ENCODE assay signal across 28 cellular contexts in genomic region chr11:1375955-1376258, GRCh38. TPM values are rescaled to one million over a fixed set of nuclear protein-coding genes. Genes with fewer than 3 reads are reported as not detected.
"Had no signal": no experiment of that assay in that cellular context is flagged by ENCODE, and none has a peak within 500 bp of the region (broad histone marks: within the 10 kb centered on the region; RNA-seq: fewer than 3 reads in every experiment).

No MANE protein-coding gene starts in this region.

- H3K4me1 Mint-ChIP-seq: activated CD4-positive, alpha-beta memory T cell treated with anti-CD3 and anti-CD28 coated beads, Interleukin-2, amount 10 ng/mL, durations not matched to agents 7 days and 5 days; activated CD4-positive, alpha-beta T cell treated with anti-CD3 and anti-CD28 coated beads, Interleukin-2, amount 10 ng/mL, durations not matched to agents 7 days and 5 days; activated naive CD4-positive, alpha-beta T cell treated with anti-CD3 and anti-CD28 coated beads, Interleukin-2, amount 10 ng/mL, durations not matched to agents 7 days and 5 days; activated naive CD8-positive, alpha-beta T cell treated with anti-CD3 and anti-CD28 coated beads, Interleukin-2, amount 10 ng/mL, durations not matched to agents 7 days and 5 days; WTC11 had no signal

- H3K4me3 ChIP-seq: colonic mucosa, esophagus muscularis mucosa, gastrocnemius medialis, heart right ventricle had no signal

- H3K9me3 ChIP-seq: colonic mucosa, gastrocnemius medialis had no signal

- H3K27ac ChIP-seq: brain microvascular endothelial cell, colonic mucosa, esophagus muscularis mucosa, foreskin keratinocyte, gastrocnemius medialis, heart right ventricle, VCaP had no signal

- H3K36me3 ChIP-seq: brain microvascular endothelial cell, colonic mucosa, esophagus muscularis mucosa, gastrocnemius medialis, heart right ventricle had no signal

- H3K4me1 ChIP-seq: colonic mucosa, esophagus muscularis mucosa, foreskin keratinocyte, gastrocnemius medialis, heart right ventricle had no signal

- H3K27ac Mint-ChIP-seq: activated CD4-positive, alpha-beta memory T cell treated with anti-CD3 and anti-CD28 coated beads, Interleukin-2, amount 10 ng/mL, durations not matched to agents 7 days and 5 days; activated CD4-positive, alpha-beta T cell treated with anti-CD3 and anti-CD28 coated beads, Interleukin-2, amount 10 ng/mL, durations not matched to agents 7 days and 5 days; activated naive CD4-positive, alpha-beta T cell treated with anti-CD3 and anti-CD28 coated beads, Interleukin-2, amount 10 ng/mL, durations not matched to agents 7 days and 5 days; activated naive CD4-positive, alpha-beta T cell treated with anti-CD3 and anti-CD28 coated beads, Interleukin-2, amount 50 U/mL, for 72 hours; activated naive CD8-positive, alpha-beta T cell treated with anti-CD3 and anti-CD28 coated beads, Interleukin-2, amount 10 ng/mL, durations not matched to agents 7 days and 5 days; activated T-cell treated with anti-CD3 and anti-CD28 coated beads, Interleukin-2, amount 50 U/mL, for 24 hours; activated T-cell treated with anti-CD3 and anti-CD28 coated beads, Interleukin-2, amount 50 U/mL, for 72 hours; WTC11 had no signal

- H3K9me3 Mint-ChIP-seq: activated CD4-positive, alpha-beta memory T cell treated with anti-CD3 and anti-CD28 coated beads, Interleukin-2, amount 10 ng/mL, durations not matched to agents 7 days and 5 days; activated CD4-positive, alpha-beta T cell treated with anti-CD3 and anti-CD28 coated beads, Interleukin-2, amount 10 ng/mL, durations not matched to agents 7 days and 5 days; activated naive CD4-positive, alpha-beta T cell treated with anti-CD3 and anti-CD28 coated beads, Interleukin-2, amount 10 ng/mL, durations not matched to agents 7 days and 5 days; activated naive CD4-positive, alpha-beta T cell treated with anti-CD3 and anti-CD28 coated beads, Interleukin-2, amount 50 U/mL, for 72 hours; activated naive CD8-positive, alpha-beta T cell treated with anti-CD3 and anti-CD28 coated beads, Interleukin-2, amount 10 ng/mL, durations not matched to agents 7 days and 5 days; activated T-cell treated with anti-CD3 and anti-CD28 coated beads, Interleukin-2, amount 50 U/mL, for 24 hours; activated T-cell treated with anti-CD3 and anti-CD28 coated beads, Interleukin-2, amount 50 U/mL, for 72 hours; effector memory CD8-positive, alpha-beta T cell; WTC11 had no signal

- H3K27me3 ChIP-seq: colonic mucosa, foreskin keratinocyte had no signal

- H3K4me3 Mint-ChIP-seq: activated CD4-positive, alpha-beta memory T cell treated with anti-CD3 and anti-CD28 coated beads, Interleukin-2, amount 10 ng/mL, durations not matched to agents 7 days and 5 days; activated CD4-positive, alpha-beta T cell treated with anti-CD3 and anti-CD28 coated beads, Interleukin-2, amount 10 ng/mL, durations not matched to agents 7 days and 5 days; activated naive CD4-positive, alpha-beta T cell treated with anti-CD3 and anti-CD28 coated beads, Interleukin-2, amount 10 ng/mL, durations not matched to agents 7 days and 5 days; activated naive CD8-positive, alpha-beta T cell treated with anti-CD3 and anti-CD28 coated beads, Interleukin-2, amount 10 ng/mL, durations not matched to agents 7 days and 5 days; activated T-cell treated with anti-CD3 and anti-CD28 coated beads, Interleukin-2, amount 50 U/mL, for 24 hours; activated T-cell treated with anti-CD3 and anti-CD28 coated beads, Interleukin-2, amount 50 U/mL, for 72 hours; effector memory CD8-positive, alpha-beta T cell; WTC11 had no signal

- H3K27me3 Mint-ChIP-seq: activated naive CD4-positive, alpha-beta T cell treated with anti-CD3 and anti-CD28 coated beads, Interleukin-2, amount 10 ng/mL, durations not matched to agents 7 days and 5 days; activated naive CD8-positive, alpha-beta T cell treated with anti-CD3 and anti-CD28 coated beads, Interleukin-2, amount 10 ng/mL, durations not matched to agents 7 days and 5 days; activated T-cell treated with anti-CD3 and anti-CD28 coated beads, Interleukin-2, amount 50 U/mL, for 24 hours had no signal

- DNase-seq: activated CD4-positive, alpha-beta memory T cell treated with anti-CD3 and anti-CD28 coated beads, Interleukin-2, amount 10 ng/mL, durations not matched to agents 7 days and 5 days; activated CD4-positive, alpha-beta T cell treated with anti-CD3 and anti-CD28 coated beads for 1 hour; activated CD4-positive, alpha-beta T cell treated with anti-CD3 and anti-CD28 coated beads for 4 hours; activated CD4-positive, alpha-beta T cell treated with anti-CD3 and anti-CD28 coated beads, Interleukin-2, amount 10 ng/mL, durations not matched to agents 7 days and 5 days; activated CD4-positive, alpha-beta T cell treated with anti-CD3 and anti-CD28 coated beads, Interleukin-2, amount 50 U/mL, for 4 hours; activated CD8-positive, alpha-beta memory T cell treated with anti-CD3 and anti-CD28 coated beads, Interleukin-2, amount 50 U/mL, for 48 hours; activated gamma-delta T cell; activated naive CD4-positive, alpha-beta T cell; activated naive CD4-positive, alpha-beta T cell treated with anti-CD3 and anti-CD28 coated beads, Interleukin-2, amount 10 ng/mL, durations not matched to agents 7 days and 5 days; activated naive CD8-positive, alpha-beta T cell treated with anti-CD3 and anti-CD28 coated beads, Interleukin-2, amount 10 ng/mL, durations not matched to agents 7 days and 5 days; activated T-cell treated with anti-CD3 and anti-CD28 coated beads for 4 hours; activated T-cell treated with anti-CD3 and anti-CD28 coated beads, Interleukin-2, amount 50 U/mL, for 24 hours; activated T-cell treated with anti-CD3 and anti-CD28 coated beads, Interleukin-2, amount 50 U/mL, for 72 hours; brain microvascular endothelial cell; caudate nucleus; colonic mucosa; effector memory CD8-positive, alpha-beta T cell; erythroblast; foreskin keratinocyte; gastrocnemius medialis; heart right ventricle; T-helper 2 cell had no signal

- FAIRE-seq: astrocyte, bronchial epithelial cell had no signal

- ATAC-seq: activated naive CD4-positive, alpha-beta T cell treated with anti-CD3 and anti-CD28 coated beads, Interleukin-2, amount 50 U/mL, for 72 hours; activated T-cell treated with anti-CD3 and anti-CD28 coated beads, Interleukin-2, amount 50 U/mL, for 72 hours; effector memory CD8-positive, alpha-beta T cell; foreskin keratinocyte; gastrocnemius medialis; WTC11 had no signal

- H3K36me3 Mint-ChIP-seq: activated naive CD4-positive, alpha-beta T cell treated with anti-CD3 and anti-CD28 coated beads, Interleukin-2, amount 10 ng/mL, durations not matched to agents 7 days and 5 days; activated naive CD4-positive, alpha-beta T cell treated with anti-CD3 and anti-CD28 coated beads, Interleukin-2, amount 50 U/mL, for 72 hours; activated naive CD8-positive, alpha-beta T cell treated with anti-CD3 and anti-CD28 coated beads, Interleukin-2, amount 10 ng/mL, durations not matched to agents 7 days and 5 days; WTC11 had no signal

RNA-seq across cellular contexts. Expression of gene BRSK2, which starts 13.8 kb away (rescaled TPM):
- total RNA-seq: activated CD4-positive, alpha-beta T cell treated with anti-CD3 and anti-CD28 coated beads, Interleukin-2, amount 10 ng/mL, durations not matched to agents 7 days and 5 days; bronchial epithelial cell had no signal
